1 cellular context compared by ENCODE assay signal in the genomic region with DNA sequence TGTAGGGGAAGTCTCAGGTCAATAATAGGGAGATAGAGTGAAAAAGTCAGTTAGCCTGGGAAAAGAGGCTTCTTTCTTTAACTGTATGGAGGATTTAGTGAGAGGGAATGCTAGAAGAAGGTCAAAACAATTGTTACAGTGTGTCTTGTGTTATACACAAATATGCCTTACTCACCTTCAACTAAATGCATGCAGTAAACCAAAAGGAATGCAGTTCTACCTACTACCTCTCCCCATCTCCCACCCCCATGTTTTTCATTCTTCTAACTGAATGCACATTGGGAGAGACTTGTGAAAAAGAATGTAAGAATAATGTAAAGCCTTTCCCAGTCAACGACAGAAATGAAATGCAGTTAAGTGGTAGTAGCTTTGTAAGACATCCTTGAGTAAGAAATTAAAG.
TF ChIP-seq lines count a peak whose summit lies in the region.

No MANE protein-coding gene starts in this region.

TF ChIP-seq in WTC11, 78 proteins besides CTCF, POLR2A, EP300 and RAD21 (continued from another document):
- TF ChIP-seq, protein P1, sequence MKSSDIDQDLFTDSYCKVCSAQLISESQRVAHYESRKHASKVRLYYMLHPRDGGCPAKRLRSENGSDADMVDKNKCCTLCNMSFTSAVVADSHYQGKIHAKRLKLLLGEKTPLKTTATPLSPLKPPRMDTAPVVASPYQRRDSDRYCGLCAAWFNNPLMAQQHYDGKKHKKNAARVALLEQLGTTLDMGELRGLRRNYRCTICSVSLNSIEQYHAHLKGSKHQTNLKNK (CRISPR knock-in tag; IDR thresholded peaks at IDR 0.05) = no peak
- no peak for TF ChIP-seq TCF7 (CRISPR knock-in tag; IDR thresholded peaks at IDR 0.05; ENCODE audit: low read depth)
- TF ChIP-seq, protein P2, sequence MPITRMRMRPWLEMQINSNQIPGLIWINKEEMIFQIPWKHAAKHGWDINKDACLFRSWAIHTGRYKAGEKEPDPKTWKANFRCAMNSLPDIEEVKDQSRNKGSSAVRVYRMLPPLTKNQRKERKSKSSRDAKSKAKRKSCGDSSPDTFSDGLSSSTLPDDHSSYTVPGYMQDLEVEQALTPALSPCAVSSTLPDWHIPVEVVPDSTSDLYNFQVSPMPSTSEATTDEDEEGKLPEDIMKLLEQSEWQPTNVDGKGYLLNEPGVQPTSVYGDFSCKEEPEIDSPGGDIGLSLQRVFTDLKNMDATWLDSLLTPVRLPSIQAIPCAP (CRISPR knock-in tag; IDR thresholded peaks at IDR 0.05) = no peak
